11 cellular contexts compared by ENCODE assay signal in the genomic region with DNA sequence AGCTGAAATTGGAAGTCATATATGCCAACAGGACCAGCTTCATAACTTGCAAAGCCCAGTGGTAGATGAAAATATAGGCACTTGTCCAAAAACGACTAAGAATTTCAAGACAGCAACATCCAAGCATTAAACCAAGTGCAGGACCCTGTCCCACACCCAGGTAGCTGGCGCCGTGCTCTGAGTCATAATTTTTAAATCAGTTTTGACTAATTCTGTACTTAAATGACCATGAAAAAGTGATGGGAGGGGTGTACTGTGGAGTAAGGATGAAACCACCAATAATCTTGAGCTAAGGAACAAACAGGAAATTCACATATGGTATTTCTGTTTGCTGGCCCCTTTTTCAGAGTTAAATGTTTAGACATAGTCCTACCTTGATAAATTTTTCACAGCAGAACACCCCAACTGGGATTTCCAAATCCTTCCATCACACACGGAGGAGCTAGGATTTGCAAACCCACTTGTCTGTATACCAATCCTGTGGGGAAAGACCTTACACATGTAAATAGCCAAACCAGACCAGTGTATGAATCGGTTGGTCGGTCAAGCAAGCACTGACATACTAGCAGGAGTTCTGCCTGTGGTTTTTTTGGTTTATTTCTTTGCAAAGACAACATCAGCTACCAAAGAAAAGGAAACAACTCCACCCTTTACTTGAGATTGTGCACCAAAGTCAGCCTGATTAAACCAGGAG.
DNase-seq lines count a peak whose midpoint lies in the region; ATAC-seq and TF ChIP-seq lines count a peak whose summit lies in the region.
"Had no signal": no experiment of that assay in that cellular context is flagged by ENCODE, and none has a peak within 500 bp of the region (broad histone marks: within the 10 kb centered on the region; RNA-seq: fewer than 3 reads in every experiment).

No MANE protein-coding gene starts in this region.

- H3K36me3 Mint-ChIP-seq in activated CD4-positive, alpha-beta memory T cell treated with anti-CD3 and anti-CD28 coated beads for 36 hours: no peaks in the 10 kb centered on the region

- H3K4me3 ChIP-seq in GM12864 (ENCODE audit: low read depth, low read length): no peak overlapping the region

- no peak overlapping the region for H3K27ac ChIP-seq in substantia nigra (ENCODE audit: low read depth, low read length, poor library complexity, severe bottlenecking)

- no peak for TF ChIP-seq CTCF in GM12864 (IDR thresholded peaks at IDR 0.05; ENCODE audit: low read depth, low read length, missing control alignments)

- intact Hi-C loops in activated CD4-positive, alpha-beta memory T cell treated with anti-CD3 and anti-CD28 coated beads for 36 hours (cut with micrococcal nuclease): no loop called here

- peak; percentile 90 for ATAC-seq in GM19397 (IDR thresholded peaks at IDR 0.05; ENCODE audit: unreplicated experiment)
- ATAC-seq in HG03060 (IDR thresholded peaks at IDR 0.05; ENCODE audit: low read depth, unreplicated experiment): peak; percentile 59

- CTCF ChIA-PET in activated CD4-positive, alpha-beta memory T cell treated with anti-CD3 and anti-CD28 coated beads for 36 hours (lab: Charles Lee): interaction anchor here (0.7 to 1.0 kb wide), 2 partner anchors 80 to 193 kb away, joined by 3 read pairs; no protein-coding TSS in a partner anchor

- no peak overlapping the region for H3K4me3 Mint-ChIP-seq in activated CD4-positive, alpha-beta memory T cell treated with anti-CD3 and anti-CD28 coated beads for 36 hours
- H3K4me3 Mint-ChIP-seq: mesothelial cell of epicardium had no signal

- POLR2A ChIA-PET in activated CD4-positive, alpha-beta memory T cell treated with anti-CD3 and anti-CD28 coated beads for 36 hours (lab: Charles Lee): no interaction called here

- DNase-seq in GM12864 (ENCODE audit: low read depth) (peak; percentile 55), SW 1271 (lab: John Stamatoyannopoulos, UW) (no peak), substantia nigra (lab: John Stamatoyannopoulos, UW) (no peak), HuH-7 (ENCODE audit: low spot score) (no peak)
- peak; percentile 33 for DNase-seq in activated CD4-positive, alpha-beta memory T cell treated with anti-CD3 and anti-CD28 coated beads for 36 hours
- no peak for DNase-seq in stimulated activated CD4-positive, alpha-beta T cell treated with anti-CD3 and anti-CD28 coated beads, Interleukin-12 subunit alpha, Interleukin-12 subunit beta, amount 100 ng/mL, for 4 hours
- DNase-seq: activated gamma-delta T cell treated with Interleukin-2 at 50 U/mL for 16 hours, EL had no signal

- H3K9me3 Mint-ChIP-seq in activated CD4-positive, alpha-beta memory T cell treated with anti-CD3 and anti-CD28 coated beads for 36 hours: no peaks in the 10 kb centered on the region

- no peak overlapping the region for H3K27ac Mint-ChIP-seq in activated CD4-positive, alpha-beta memory T cell treated with anti-CD3 and anti-CD28 coated beads for 36 hours
- H3K27ac Mint-ChIP-seq: mesothelial cell of epicardium had no signal

- H3K4me1 Mint-ChIP-seq in activated CD4-positive, alpha-beta memory T cell treated with anti-CD3 and anti-CD28 coated beads for 36 hours (ENCODE audit: low read depth): peaks cover 57% of the 10 kb centered on the region

- H3K27me3 Mint-ChIP-seq in activated CD4-positive, alpha-beta memory T cell treated with anti-CD3 and anti-CD28 coated beads for 36 hours: no peaks in the 10 kb centered on the region

Comparison
In these comparisons a context has a peak if more than half of its experiments do, and no peak if none do; other contexts are left out.
1. DNase-seq: peak in GM12864 (single experiment) and activated CD4-positive, alpha-beta memory T cell treated with anti-CD3 and anti-CD28 coated beads for 36 hours (single experiment); none in SW 1271 (0 of 2), substantia nigra (0 of 49), stimulated activated CD4-positive, alpha-beta T cell treated with anti-CD3 and anti-CD28 coated beads, Interleukin-12 subunit alpha, Interleukin-12 subunit beta, amount 100 ng/mL, for 4 hours (single experiment) and HuH-7 (single experiment).